Comparison of ENCODE assay signal across 16 cellular contexts in the genomic region with DNA sequence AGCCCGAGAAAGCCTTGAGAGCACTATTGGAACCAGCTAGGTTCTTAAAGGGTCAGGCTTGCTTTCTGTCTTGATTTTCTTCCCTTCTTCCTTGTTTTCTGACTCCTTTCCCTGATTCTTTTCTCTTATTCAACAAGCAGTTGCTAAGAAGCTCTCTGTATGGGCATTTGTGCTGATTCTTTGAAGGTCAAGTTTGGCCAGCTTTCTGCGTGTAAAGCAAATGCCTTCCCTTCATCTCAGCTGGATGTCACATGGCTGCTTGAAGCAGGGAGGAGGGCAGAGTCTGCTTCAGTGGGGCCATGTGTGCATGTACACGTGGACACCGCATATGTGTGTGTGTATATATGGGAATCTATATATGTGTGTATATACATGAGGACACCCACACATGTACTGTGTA.
"Had no signal": no experiment of that assay in that cellular context is flagged by ENCODE, and none has a peak within 500 bp of the region (broad histone marks: within the 10 kb centered on the region; RNA-seq: fewer than 3 reads in every experiment).

No MANE protein-coding gene starts in this region.

- H3K27ac ChIP-seq: cardiac muscle cell, epithelial cell of prostate, gastrocnemius medialis, heart left ventricle, left ventricle myocardium inferior, ovary, spleen, WERI-Rb-1 had no signal

- H3K9me3 ChIP-seq: gastrocnemius medialis, heart left ventricle, left ventricle myocardium inferior, ovary, spleen had no signal

- H3K27me3 ChIP-seq: cardiac muscle cell, gastrocnemius medialis, ovary had no signal

- DNase-seq: activated CD4-positive, alpha-beta T cell treated with anti-CD3 and anti-CD28 coated beads for 1 hour; activated gamma-delta T cell treated with Interleukin-2 at 50 U/mL for 16 hours; gastrocnemius medialis; heart left ventricle; kidney glomerular epithelial cell; left ventricle myocardium inferior; mammary epithelial cell; ovary; spleen; stimulated activated CD4-positive, alpha-beta T cell treated with anti-CD3 and anti-CD28 coated beads, Interleukin-4, amount 100 ng/mL, for 4 hours; SW 1271; WERI-Rb-1 had no signal

- H3K36me3 ChIP-seq: cardiac muscle cell, gastrocnemius medialis, heart left ventricle, left ventricle myocardium inferior, ovary, spleen, WERI-Rb-1 had no signal

- H3K4me3 ChIP-seq: cardiac muscle cell, gastrocnemius medialis, heart left ventricle, left ventricle myocardium inferior, ovary, spleen had no signal

- H3K4me1 ChIP-seq: gastrocnemius medialis, heart left ventricle, left ventricle myocardium inferior, spleen had no signal

- ATAC-seq: activated naive CD4-positive, alpha-beta T cell treated with anti-CD3 and anti-CD28 coated beads, Interleukin-2, amount 50 U/mL, for 72 hours; gastrocnemius medialis; heart left ventricle; stimulated activated memory B cell treated with anti-CD40 and anti-IgM and Interleukin-4, amounts not matched to agents 10 μg/mL and 1 μg/mL and 100 μg/mL, for 72 hours had no signal
